1 cellular context compared by ENCODE assay signal in the genomic region with DNA sequence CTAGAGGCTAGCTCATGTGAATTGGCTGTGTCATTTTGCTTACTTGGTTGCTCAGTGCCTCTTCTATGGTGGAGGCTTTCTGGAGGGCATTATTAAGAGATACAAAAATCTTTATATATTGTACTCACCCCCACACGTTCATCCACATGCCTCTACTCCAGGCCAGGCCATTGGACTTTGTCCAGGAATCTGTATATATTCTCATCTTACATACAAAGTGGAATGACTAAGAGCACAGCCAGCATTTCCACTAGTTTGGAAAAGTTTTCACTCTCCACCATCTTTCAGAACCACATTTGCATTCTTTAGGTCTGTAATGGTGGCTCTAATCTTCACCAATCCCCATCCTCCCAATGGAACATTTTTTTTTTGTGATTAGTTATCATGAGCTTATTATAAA.
TF ChIP-seq lines count a peak whose summit lies in the region.

No MANE protein-coding gene starts in this region.

TF ChIP-seq in SK-N-SH, 30 proteins besides CTCF, POLR2A, EP300 and RAD21 (continued from another document):
- TF ChIP-seq, protein P1, sequence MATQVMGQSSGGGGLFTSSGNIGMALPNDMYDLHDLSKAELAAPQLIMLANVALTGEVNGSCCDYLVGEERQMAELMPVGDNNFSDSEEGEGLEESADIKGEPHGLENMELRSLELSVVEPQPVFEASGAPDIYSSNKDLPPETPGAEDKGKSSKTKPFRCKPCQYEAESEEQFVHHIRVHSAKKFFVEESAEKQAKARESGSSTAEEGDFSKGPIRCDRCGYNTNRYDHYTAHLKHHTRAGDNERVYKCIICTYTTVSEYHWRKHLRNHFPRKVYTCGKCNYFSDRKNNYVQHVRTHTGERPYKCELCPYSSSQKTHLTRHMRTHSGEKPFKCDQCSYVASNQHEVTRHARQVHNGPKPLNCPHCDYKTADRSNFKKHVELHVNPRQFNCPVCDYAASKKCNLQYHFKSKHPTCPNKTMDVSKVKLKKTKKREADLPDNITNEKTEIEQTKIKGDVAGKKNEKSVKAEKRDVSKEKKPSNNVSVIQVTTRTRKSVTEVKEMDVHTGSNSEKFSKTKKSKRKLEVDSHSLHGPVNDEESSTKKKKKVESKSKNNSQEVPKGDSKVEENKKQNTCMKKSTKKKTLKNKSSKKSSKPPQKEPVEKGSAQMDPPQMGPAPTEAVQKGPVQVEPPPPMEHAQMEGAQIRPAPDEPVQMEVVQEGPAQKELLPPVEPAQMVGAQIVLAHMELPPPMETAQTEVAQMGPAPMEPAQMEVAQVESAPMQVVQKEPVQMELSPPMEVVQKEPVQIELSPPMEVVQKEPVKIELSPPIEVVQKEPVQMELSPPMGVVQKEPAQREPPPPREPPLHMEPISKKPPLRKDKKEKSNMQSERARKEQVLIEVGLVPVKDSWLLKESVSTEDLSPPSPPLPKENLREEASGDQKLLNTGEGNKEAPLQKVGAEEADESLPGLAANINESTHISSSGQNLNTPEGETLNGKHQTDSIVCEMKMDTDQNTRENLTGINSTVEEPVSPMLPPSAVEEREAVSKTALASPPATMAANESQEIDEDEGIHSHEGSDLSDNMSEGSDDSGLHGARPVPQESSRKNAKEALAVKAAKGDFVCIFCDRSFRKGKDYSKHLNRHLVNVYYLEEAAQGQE (IDR thresholded peaks at IDR 0.05; ENCODE audit: low read depth, low read length) = no peak
- TF ChIP-seq SIN3A (IDR thresholded peaks at IDR 0.05; ENCODE audit: borderline replicate concordance, low read depth, low read length) = no peak
- TF ChIP-seq NFIC (IDR thresholded peaks at IDR 0.05; ENCODE audit: borderline replicate concordance) = 0 out of 2 replicates have a peak, but pooled peaks have one; percentile 18
TF ChIP-seq in SK-N-SH: peak in this region for 3.
